Comparison of ENCODE assay signal across 23 cellular contexts in genomic region chr15:93164409-93164808, GRCh38.
A peak's percentile ranks its signal among the peaks of the same experiment; 100 is the strongest.
DNase-seq lines count a peak whose midpoint lies in the region; ATAC-seq lines count a peak whose summit lies in the region.
"Had no signal": no experiment of that assay in that cellular context is flagged by ENCODE, and none has a peak within 500 bp of the region (broad histone marks: within the 10 kb centered on the region; RNA-seq: fewer than 3 reads in every experiment).

No MANE protein-coding gene starts in this region.

- H3K4me3 Mint-ChIP-seq in activated CD8-positive, alpha-beta memory T cell treated with anti-CD3 and anti-CD28 coated beads, Interleukin-2, amount 10 ng/mL, durations not matched to agents 7 days and 5 days = no peak overlapping the region
- H3K4me3 Mint-ChIP-seq: mesothelial cell of epicardium; natural killer cell treated with Interleukin-12 subunit alpha and Interleukin-12 subunit beta and Interleukin-15 and Interleukin-18, amount 100 ng/mL, for 72 hours; type B pancreatic cell had no signal

- CTCF ChIA-PET in activated CD8-positive, alpha-beta memory T cell treated with anti-CD3 and anti-CD28 coated beads, Interleukin-2, amount 10 ng/mL, durations not matched to agents 7 days and 5 days (lab: Charles Lee) = no interaction called here

- no peaks in the 10 kb centered on the region for H3K9me3 Mint-ChIP-seq in activated CD8-positive, alpha-beta memory T cell treated with anti-CD3 and anti-CD28 coated beads, Interleukin-2, amount 10 ng/mL, durations not matched to agents 7 days and 5 days (ENCODE audit: low read depth)
- H3K9me3 Mint-ChIP-seq in activated naive CD4-positive, alpha-beta T cell treated with anti-CD3 and anti-CD28 coated beads, Interleukin-2, amount 50 U/mL, for 72 hours = no peaks in the 10 kb centered on the region
- H3K9me3 Mint-ChIP-seq: natural killer cell treated with Interleukin-12 subunit alpha and Interleukin-12 subunit beta and Interleukin-15 and Interleukin-18, amount 100 ng/mL, for 72 hours; type B pancreatic cell had no signal

- peak; percentile 60 for DNase-seq in activated CD8-positive, alpha-beta memory T cell treated with anti-CD3 and anti-CD28 coated beads, Interleukin-2, amount 10 ng/mL, durations not matched to agents 7 days and 5 days
- no peak for DNase-seq in activated CD8-positive, alpha-beta memory T cell treated with anti-CD3 and anti-CD28 coated beads, Interleukin-2, amount 50 U/mL, for 4 hours
- peak; percentile 72 for DNase-seq in Jurkat, Clone E6-1 (ENCODE audit: low read depth, low spot score)
- DNase-seq in activated naive CD4-positive, alpha-beta T cell treated with anti-CD3 and anti-CD28 coated beads, Interleukin-2, amount 50 U/mL, for 72 hours (ENCODE audit: low spot score in 2 of 2) = peak in 1 of 2 donors; percentile 33
- peak in 2 of 3 donors; percentile 12 to 38 for DNase-seq in stimulated activated CD4-positive, alpha-beta T cell treated with anti-CD3 and anti-CD28 coated beads, TNF-alpha, amount 100 ng/mL, for 48 hours (ENCODE audit: low read depth in 3 of 3)
- DNase-seq in sciatic nerve (ENCODE audit: low spot score) (no peak), NCI-H2171 (lab: John Stamatoyannopoulos, UW) (no peak)
- DNase-seq: activated gamma-delta T cell treated with Interleukin-2 at 50 U/mL for 16 hours, Calu3, dorsolateral prefrontal cortex, heart right ventricle, left lung, NCI-H1694, NCI-H69, pancreas had no signal

- intact Hi-C loops in sciatic nerve (cut with DNase I) = no loop called here

- no peaks in the 10 kb centered on the region for H3K36me3 Mint-ChIP-seq in activated CD8-positive, alpha-beta memory T cell treated with anti-CD3 and anti-CD28 coated beads, Interleukin-2, amount 10 ng/mL, durations not matched to agents 7 days and 5 days
- no peaks in the 10 kb centered on the region for H3K36me3 Mint-ChIP-seq in activated naive CD4-positive, alpha-beta T cell treated with anti-CD3 and anti-CD28 coated beads, Interleukin-2, amount 50 U/mL, for 72 hours
- H3K36me3 Mint-ChIP-seq: mesothelial cell of epicardium; natural killer cell treated with Interleukin-12 subunit alpha and Interleukin-12 subunit beta and Interleukin-15 and Interleukin-18, amount 100 ng/mL, for 72 hours had no signal

- peak; percentile 76 for ATAC-seq in activated CD8-positive, alpha-beta memory T cell treated with anti-CD3 and anti-CD28 coated beads, Interleukin-2, amount 10 ng/mL, durations not matched to agents 7 days and 5 days
- ATAC-seq in activated naive CD4-positive, alpha-beta T cell treated with anti-CD3 and anti-CD28 coated beads, Interleukin-2, amount 50 U/mL, for 72 hours = peak; percentile 69 to 96
- ATAC-seq in sciatic nerve (no peak), GM21825 (IDR thresholded peaks at IDR 0.05; ENCODE audit: unreplicated experiment) (no peak)
- ATAC-seq: A549, heart right ventricle, left lung, pancreas had no signal

- H3K4me1 Mint-ChIP-seq in activated CD8-positive, alpha-beta memory T cell treated with anti-CD3 and anti-CD28 coated beads, Interleukin-2, amount 10 ng/mL, durations not matched to agents 7 days and 5 days = peaks cover 11% of the 10 kb centered on the region
- H3K4me1 Mint-ChIP-seq: mesothelial cell of epicardium had no signal

- H3K4me3 ChIP-seq in Jurkat, Clone E6-1 (ENCODE audit: low read length) = no peak overlapping the region
- H3K4me3 ChIP-seq: A549, ascending aorta, dorsolateral prefrontal cortex, heart right ventricle, left lung, pancreas, right atrium auricular region, SK-N-MC had no signal

- H3K27ac Mint-ChIP-seq in activated CD8-positive, alpha-beta memory T cell treated with anti-CD3 and anti-CD28 coated beads, Interleukin-2, amount 10 ng/mL, durations not matched to agents 7 days and 5 days = no peak overlapping the region
- H3K27ac Mint-ChIP-seq in activated naive CD4-positive, alpha-beta T cell treated with anti-CD3 and anti-CD28 coated beads, Interleukin-2, amount 50 U/mL, for 72 hours = no peak overlapping the region
- H3K27ac Mint-ChIP-seq: mesothelial cell of epicardium; natural killer cell treated with Interleukin-12 subunit alpha and Interleukin-12 subunit beta and Interleukin-15 and Interleukin-18, amount 100 ng/mL, for 72 hours; type B pancreatic cell had no signal

- H3K27me3 Mint-ChIP-seq in activated CD8-positive, alpha-beta memory T cell treated with anti-CD3 and anti-CD28 coated beads, Interleukin-2, amount 10 ng/mL, durations not matched to agents 7 days and 5 days = peaks cover 25% of the 10 kb centered on the region

Comparison
In these comparisons a context has a peak if more than half of its experiments do, and no peak if none do; other contexts are left out.
1. DNase-seq: peak in activated CD8-positive, alpha-beta memory T cell treated with anti-CD3 and anti-CD28 coated beads, Interleukin-2, amount 10 ng/mL, durations not matched to agents 7 days and 5 days (single experiment), Jurkat, Clone E6-1 (single experiment) and stimulated activated CD4-positive, alpha-beta T cell treated with anti-CD3 and anti-CD28 coated beads, TNF-alpha, amount 100 ng/mL, for 48 hours (2 of 3); none in activated CD8-positive, alpha-beta memory T cell treated with anti-CD3 and anti-CD28 coated beads, Interleukin-2, amount 50 U/mL, for 4 hours (single experiment), sciatic nerve (single experiment) and NCI-H2171 (single experiment).
2. ATAC-seq: peak in activated CD8-positive, alpha-beta memory T cell treated with anti-CD3 and anti-CD28 coated beads, Interleukin-2, amount 10 ng/mL, durations not matched to agents 7 days and 5 days (single experiment) and activated naive CD4-positive, alpha-beta T cell treated with anti-CD3 and anti-CD28 coated beads, Interleukin-2, amount 50 U/mL, for 72 hours (2 of 2); none in sciatic nerve (single experiment) and GM21825 (single experiment).